In genomic region chr5:134554319-134555222, GRCh38 we compare ENCODE assay signal across 8 cellular contexts. TPM values are rescaled to one million over a fixed set of nuclear protein-coding genes. Genes with fewer than 3 reads are reported as not detected.
DNase-seq lines count a peak whose midpoint lies in the region; ATAC-seq and TF ChIP-seq lines count a peak whose summit lies in the region.

No MANE protein-coding gene starts in this region.

- H3K27ac ChIP-seq in stomach smooth muscle (ENCODE audit: low read length), result peak overlapping the region; percentile 64

- H3K9me3 Mint-ChIP-seq in T-helper 2 cell treated with Interferon-gamma antibody and Interleukin-4, amounts not matched to agents 5 μg/mL and 100 μg/mL, for 36 hours, result no peaks in the 10 kb centered on the region
- H3K9me3 Mint-ChIP-seq in chondrocyte (ENCODE audit: low read depth) (no peaks in the 10 kb centered on the region), memory B cell (no peaks in the 10 kb centered on the region), endothelial cell (ENCODE audit: unreplicated experiment) (peaks cover 5% of the 10 kb centered on the region)

- H3K27ac Mint-ChIP-seq in T-helper 2 cell treated with Interferon-gamma antibody and Interleukin-4, amounts not matched to agents 5 μg/mL and 100 μg/mL, for 36 hours, result peak overlapping the region; percentile 88
- H3K27ac Mint-ChIP-seq in chondrocyte (ENCODE audit: unreplicated experiment), result peak overlapping the region; percentile 68
- H3K27ac Mint-ChIP-seq in memory B cell, result peak overlapping the region; percentile 97
- H3K27ac Mint-ChIP-seq in endothelial cell (ENCODE audit: unreplicated experiment), result no peak overlapping the region

- H3K27me3 ChIP-seq in stomach smooth muscle (ENCODE audit: control insufficient read depth in 1 of 2, insufficient read depth in 2 of 2, low read length in 2 of 2), result no peaks in the 10 kb centered on the region

- no peaks in the 10 kb centered on the region for H3K9me3 ChIP-seq in stomach smooth muscle (ENCODE audit: control insufficient read depth in 2 of 2, low read length in 2 of 2)

- TF ChIP-seq CTCF in chondrocyte (IDR thresholded peaks at IDR 0.05), result no peak
- no peak for TF ChIP-seq CTCF in endothelial cell (IDR thresholded peaks at IDR 0.05; ENCODE audit: unreplicated experiment)

- peak overlapping the region; percentile 25 to 36 for H3K9ac ChIP-seq in stomach smooth muscle (ENCODE audit: low read length in 2 of 2)

- DNase-seq in NCI-H1417 (lab: John Stamatoyannopoulos, UW) (peak in 2 of 3 experiments; percentile 4 to 35), NCI-H1417 treated with DMSO at 0.1 percent for 48 hours (lab: John Stamatoyannopoulos, UW) (no peak), chondrocyte (ENCODE audit: low spot score) (no peak), memory B cell (ENCODE audit: low spot score in 2 of 2) (peak; percentile 66 to 74), endothelial cell (ENCODE audit: low spot score) (no peak)
- DNase-seq in T-helper 2 cell treated with Interferon-gamma antibody and Interleukin-4, amounts not matched to agents 5 μg/mL and 100 μg/mL, for 36 hours (ENCODE audit: low spot score), result peak; percentile 41

- no peaks in the 10 kb centered on the region for H3K27me3 Mint-ChIP-seq in T-helper 2 cell treated with Interferon-gamma antibody and Interleukin-4, amounts not matched to agents 5 μg/mL and 100 μg/mL, for 36 hours (ENCODE audit: low read depth)
- H3K27me3 Mint-ChIP-seq in chondrocyte (ENCODE audit: low read depth) (no peaks in the 10 kb centered on the region), memory B cell (no peaks in the 10 kb centered on the region), endothelial cell (ENCODE audit: unreplicated experiment) (peaks cover 4% of the 10 kb centered on the region)

- H3K4me3 ChIP-seq in stomach smooth muscle (ENCODE audit: low read length in 2 of 2), result no peak overlapping the region

- peaks cover 30% of the 10 kb centered on the region for H3K4me1 Mint-ChIP-seq in T-helper 2 cell treated with Interferon-gamma antibody and Interleukin-4, amounts not matched to agents 5 μg/mL and 100 μg/mL, for 36 hours (ENCODE audit: low read depth)
- peaks cover 58% of the 10 kb centered on the region for H3K4me1 Mint-ChIP-seq in chondrocyte (ENCODE audit: low read depth)
- H3K4me1 Mint-ChIP-seq in memory B cell, result peaks cover 59% of the 10 kb centered on the region
- H3K4me1 Mint-ChIP-seq in endothelial cell (ENCODE audit: unreplicated experiment), result peaks cover 4% of the 10 kb centered on the region

- peaks cover 16 to 21% of the 10 kb centered on the region in 2 donors for H3K36me3 ChIP-seq in stomach smooth muscle (ENCODE audit: control insufficient read depth in 2 of 2, insufficient read depth in 2 of 2, low read length in 2 of 2)

- peak overlapping the region; percentile 62 for H3K4me3 Mint-ChIP-seq in T-helper 2 cell treated with Interferon-gamma antibody and Interleukin-4, amounts not matched to agents 5 μg/mL and 100 μg/mL, for 36 hours
- H3K4me3 Mint-ChIP-seq in chondrocyte (ENCODE audit: unreplicated experiment) (no peak overlapping the region), memory B cell (peak overlapping the region; percentile 67), endothelial cell (ENCODE audit: unreplicated experiment) (no peak overlapping the region)

- peaks cover 53% of the 10 kb centered on the region for H3K4me1 ChIP-seq in stomach smooth muscle (ENCODE audit: control insufficient read depth, insufficient read depth, low read length)

- peak; percentile 49 for ATAC-seq in HG02981 (IDR thresholded peaks at IDR 0.05; ENCODE audit: unreplicated experiment)
- peak; percentile 75 for ATAC-seq in memory B cell (ENCODE audit: low read depth)

- H3K36me3 Mint-ChIP-seq in T-helper 2 cell treated with Interferon-gamma antibody and Interleukin-4, amounts not matched to agents 5 μg/mL and 100 μg/mL, for 36 hours (ENCODE audit: low read depth), result peaks cover 27% of the 10 kb centered on the region
- H3K36me3 Mint-ChIP-seq in chondrocyte (ENCODE audit: low read depth) (peaks cover 1% of the 10 kb centered on the region), memory B cell (peaks cover 21% of the 10 kb centered on the region), endothelial cell (ENCODE audit: low read depth, unreplicated experiment) (peaks cover 4% of the 10 kb centered on the region)

RNA-seq across cellular contexts. Expression of gene JADE2, which starts 29.1 kb away (rescaled TPM):
- total RNA-seq in chondrocyte (16.3 to 17.6 TPM (median 16.8 TPM) in 3 replicates), endothelial cell (ENCODE audit: unreplicated experiment) (3.0 TPM)

Comparison
In these comparisons a context has a peak if more than half of its experiments do, and no peak if none do; other contexts are left out.
1. DNase-seq: peak in NCI-H1417 (2 of 3), T-helper 2 cell treated with Interferon-gamma antibody and Interleukin-4, amounts not matched to agents 5 μg/mL and 100 μg/mL, for 36 hours (single experiment) and memory B cell (2 of 2); none in NCI-H1417 treated with DMSO at 0.1 percent for 48 hours (single experiment), chondrocyte (single experiment) and endothelial cell (single experiment).
2. H3K4me3 Mint-ChIP-seq: peak in T-helper 2 cell treated with Interferon-gamma antibody and Interleukin-4, amounts not matched to agents 5 μg/mL and 100 μg/mL, for 36 hours (single experiment) and memory B cell (single experiment); none in chondrocyte (single experiment) and endothelial cell (single experiment).